ENCODE assay signal across 20 cellular contexts in genomic region chr2:12196495-12196894, GRCh38.
DNase-seq lines count a peak whose midpoint lies in the region; ATAC-seq, FAIRE-seq and TF ChIP-seq lines count a peak whose summit lies in the region.
"Had no signal": no experiment of that assay in that cellular context is flagged by ENCODE, and none has a peak within 500 bp of the region (broad histone marks: within the 10 kb centered on the region; RNA-seq: fewer than 3 reads in every experiment).

No MANE protein-coding gene starts in this region.

- DNase-seq in GM12891 (ENCODE audit: insufficient read length, low spot score) = no peak
- no peak for DNase-seq in osteocyte (ENCODE audit: extremely low spot score, unreplicated experiment)
- DNase-seq in activated CD4-positive, CD25-positive, alpha-beta regulatory T cell treated with anti-CD3 and anti-CD28 coated beads, Interleukin-2, amount 50 U/mL, for 72 hours = no peak
- DNase-seq in NCI-H2171 treated with DMSO at 0.1 percent for 48 hours (lab: John Stamatoyannopoulos, UW) = no peak
- DNase-seq in SKM-1 treated with dmso at 0.1 percent for 144 hours (lab: John Stamatoyannopoulos, UW; ENCODE audit: unreplicated experiment) = no peak
- no peak for DNase-seq in stimulated activated CD4-positive, alpha-beta T cell treated with anti-CD3 and anti-CD28 coated beads, Interleukin-12 subunit alpha, Interleukin-12 subunit beta, amount 100 ng/mL, for 4 hours
- DNase-seq: activated CD4-positive, alpha-beta memory T cell treated with anti-CD3 and anti-CD28 coated beads, Interleukin-2, amount 10 ng/mL, durations not matched to agents 7 days and 5 days; activated T-cell treated with anti-CD3 and anti-CD28 coated beads, Interleukin-2, amount 50 U/mL, for 72 hours; Caco-2; dorsolateral prefrontal cortex; left ventricle myocardium superior; NCI-H526 treated with DMSO at 0.1 percent for 48 hours; occipital lobe; right lobe of liver; SHP77 had no signal

- H3K9me3 Mint-ChIP-seq in osteocyte (ENCODE audit: unreplicated experiment) = peaks cover 7% of the 10 kb centered on the region

- ATAC-seq in GM21786 (IDR thresholded peaks at IDR 0.05; ENCODE audit: unreplicated experiment) (peak; percentile 87), HG03469 (IDR thresholded peaks at IDR 0.05; ENCODE audit: unreplicated experiment) (peak; percentile 55)
- ATAC-seq: left ventricle myocardium superior, right lobe of liver had no signal

- H3K27me3 Mint-ChIP-seq in osteocyte (ENCODE audit: unreplicated experiment) = no peaks in the 10 kb centered on the region

- H3K27ac Mint-ChIP-seq in osteocyte (ENCODE audit: unreplicated experiment) = peak overlapping the region; percentile 36
- H3K27ac Mint-ChIP-seq: activated CD4-positive, alpha-beta memory T cell treated with anti-CD3 and anti-CD28 coated beads, Interleukin-2, amount 10 ng/mL, durations not matched to agents 7 days and 5 days; activated T-cell treated with anti-CD3 and anti-CD28 coated beads, Interleukin-2, amount 50 U/mL, for 72 hours had no signal

- peak; percentile 51 for FAIRE-seq in GM12891 (lab: Jason Lieb, UNC)
- FAIRE-seq: bronchial epithelial cell, H1, HTR-8/SVneo had no signal

- H3K4me1 Mint-ChIP-seq in osteocyte (ENCODE audit: unreplicated experiment) = peaks cover 11% of the 10 kb centered on the region

- no peaks in the 10 kb centered on the region for H3K36me3 Mint-ChIP-seq in osteocyte (ENCODE audit: unreplicated experiment)

- H3K4me3 Mint-ChIP-seq in osteocyte (ENCODE audit: unreplicated experiment) = no peak overlapping the region
- H3K4me3 Mint-ChIP-seq: activated CD4-positive, alpha-beta memory T cell treated with anti-CD3 and anti-CD28 coated beads, Interleukin-2, amount 10 ng/mL, durations not matched to agents 7 days and 5 days; activated T-cell treated with anti-CD3 and anti-CD28 coated beads, Interleukin-2, amount 50 U/mL, for 72 hours had no signal

- TF ChIP-seq CTCF in osteocyte (IDR thresholded peaks at IDR 0.05) = no peak

- TF ChIP-seq POLR2A in GM12891 (IDR thresholded peaks at IDR 0.05; ENCODE audit: low read depth, low read length) = no peak

TF ChIP-seq in GM12891, 5 proteins besides CTCF, POLR2A, EP300 and RAD21:
- TF ChIP-seq POLR2AphosphoS5 (IDR thresholded peaks at IDR 0.05; ENCODE audit: low read depth, low read length) (no peak), POU2F2 (IDR thresholded peaks at IDR 0.05; ENCODE audit: low read depth, low read length) (no peak), PAX5 (IDR thresholded peaks at IDR 0.05; ENCODE audit: insufficient read depth, low read length, severe bottlenecking) (no peak), SPI1 (IDR thresholded peaks at IDR 0.05; ENCODE audit: low read depth, low read length) (no peak), TAF1 (IDR thresholded peaks at IDR 0.05; ENCODE audit: low read depth, low read length) (no peak)
TF ChIP-seq in GM12891: peak in this region for 0.
